In genomic region chr2:179251865-179252264, GRCh38 we compare ENCODE assay signal across 17 cellular contexts. TPM values are rescaled to one million over a fixed set of nuclear protein-coding genes. Genes with fewer than 3 reads are reported as not detected.
DNase-seq lines count a peak whose midpoint lies in the region; ATAC-seq and TF ChIP-seq lines count a peak whose summit lies in the region.
"Had no signal": no experiment of that assay in that cellular context is flagged by ENCODE, and none has a peak within 500 bp of the region (broad histone marks: within the 10 kb centered on the region; RNA-seq: fewer than 3 reads in every experiment).

No MANE protein-coding gene starts in this region.

- TF ChIP-seq CTCF in GM13977 (IDR thresholded peaks at IDR 0.05; ENCODE audit: extremely low read depth, insufficient read depth, missing control alignments) = no peak

- peak; percentile 50 for ATAC-seq in activated naive CD8-positive, alpha-beta T cell treated with anti-CD3 and anti-CD28 coated beads, Interleukin-2, amount 50 U/mL, for 24 hours
- no peak for ATAC-seq in naive B cell (ENCODE audit: low read depth in 2 of 2)
- ATAC-seq in HG03139 (IDR thresholded peaks at IDR 0.05; ENCODE audit: unreplicated experiment) = no peak
- ATAC-seq: effector memory CD8-positive, alpha-beta T cell; left lobe of liver had no signal

- H3K9me3 Mint-ChIP-seq in activated naive CD8-positive, alpha-beta T cell treated with anti-CD3 and anti-CD28 coated beads, Interleukin-2, amount 50 U/mL, for 24 hours = peaks cover 12% of the 10 kb centered on the region
- peaks cover 4 to 18% (median 10%) of the 10 kb centered on the region in 7 donors for H3K9me3 Mint-ChIP-seq in naive B cell
- H3K9me3 Mint-ChIP-seq: effector memory CD8-positive, alpha-beta T cell had no signal

- DNase-seq in EH (ENCODE audit: low read depth) (peak; percentile 25), HCEC 1CT (peak; percentile 5), naive B cell (no peak), NCI-H2171 (lab: John Stamatoyannopoulos, UW) (no peak), GM13977 (ENCODE audit: low spot score) (no peak)
- no peak for DNase-seq in activated naive CD8-positive, alpha-beta T cell treated with anti-CD3 and anti-CD28 coated beads, Interleukin-2, amount 50 U/mL, for 24 hours
- DNase-seq: activated CD4-positive, alpha-beta T cell treated with anti-CD3 and anti-CD28 coated beads for 48 hours; activated T-cell treated with anti-CD3 and anti-CD28 coated beads for 4 hours; DMS153; effector memory CD8-positive, alpha-beta T cell; NCI-H1694; NCI-H446 treated with DMSO at 0.1 percent for 48 hours; SJCRH30; transverse colon had no signal

- in situ Hi-C loops in GM13977 (cut with MboI; ENCODE audit: low pct_unique_long_range_greater_than_20kb, low sequenced_read_pairs, unreplicated experiment) = no loop called here

- peak overlapping the region; percentile 41 for H3K27ac Mint-ChIP-seq in activated naive CD8-positive, alpha-beta T cell treated with anti-CD3 and anti-CD28 coated beads, Interleukin-2, amount 50 U/mL, for 24 hours
- H3K27ac Mint-ChIP-seq in naive B cell = peak overlapping the region; percentile 71 to 94 (median 88)
- H3K27ac Mint-ChIP-seq: effector memory CD8-positive, alpha-beta T cell had no signal

- peaks cover 70% of the 10 kb centered on the region for H3K4me1 Mint-ChIP-seq in activated naive CD8-positive, alpha-beta T cell treated with anti-CD3 and anti-CD28 coated beads, Interleukin-2, amount 50 U/mL, for 24 hours
- H3K4me1 Mint-ChIP-seq in naive B cell = peaks cover 61 to 96% (median 79%) of the 10 kb centered on the region in 3 donors

- H3K4me3 Mint-ChIP-seq in activated naive CD8-positive, alpha-beta T cell treated with anti-CD3 and anti-CD28 coated beads, Interleukin-2, amount 50 U/mL, for 24 hours = no peak overlapping the region
- peak overlapping the region; percentile 66 to 86 (median 79) for H3K4me3 Mint-ChIP-seq in naive B cell
- H3K4me3 Mint-ChIP-seq: effector memory CD8-positive, alpha-beta T cell; T-helper 2 cell treated with Interferon-gamma antibody and Interleukin-4, amounts not matched to agents 5 μg/mL and 100 μg/mL, for 36 hours had no signal

- peaks cover 3% of the 10 kb centered on the region for H3K27me3 Mint-ChIP-seq in activated naive CD8-positive, alpha-beta T cell treated with anti-CD3 and anti-CD28 coated beads, Interleukin-2, amount 50 U/mL, for 24 hours
- no peaks in the 10 kb centered on the region for H3K27me3 Mint-ChIP-seq in naive B cell
- H3K27me3 Mint-ChIP-seq: effector memory CD8-positive, alpha-beta T cell had no signal

- peaks cover 4% of the 10 kb centered on the region for H3K36me3 Mint-ChIP-seq in activated naive CD8-positive, alpha-beta T cell treated with anti-CD3 and anti-CD28 coated beads, Interleukin-2, amount 50 U/mL, for 24 hours (ENCODE audit: low read depth)
- H3K36me3 Mint-ChIP-seq in naive B cell = peaks cover 7 to 23% of the 10 kb centered on the region in 2 donors

RNA-seq across cellular contexts. Expression of gene SESTD1, which starts 12.8 kb away (rescaled TPM):
- polyA plus RNA-seq in naive B cell (ENCODE audit: low read depth in 6 of 6) = 10 to 100 TPM; 25.4 to 88.7 (median 66.2) TPM

Comparison
In these comparisons a context has a peak if more than half of its experiments do, and no peak if none do; other contexts are left out.
1. DNase-seq: peak in EH (single experiment) and HCEC 1CT (single experiment); none in activated naive CD8-positive, alpha-beta T cell treated with anti-CD3 and anti-CD28 coated beads, Interleukin-2, amount 50 U/mL, for 24 hours (single experiment), naive B cell (single experiment), NCI-H2171 (single experiment) and GM13977 (single experiment).